10 cellular contexts compared by ENCODE assay signal in the genomic region with DNA sequence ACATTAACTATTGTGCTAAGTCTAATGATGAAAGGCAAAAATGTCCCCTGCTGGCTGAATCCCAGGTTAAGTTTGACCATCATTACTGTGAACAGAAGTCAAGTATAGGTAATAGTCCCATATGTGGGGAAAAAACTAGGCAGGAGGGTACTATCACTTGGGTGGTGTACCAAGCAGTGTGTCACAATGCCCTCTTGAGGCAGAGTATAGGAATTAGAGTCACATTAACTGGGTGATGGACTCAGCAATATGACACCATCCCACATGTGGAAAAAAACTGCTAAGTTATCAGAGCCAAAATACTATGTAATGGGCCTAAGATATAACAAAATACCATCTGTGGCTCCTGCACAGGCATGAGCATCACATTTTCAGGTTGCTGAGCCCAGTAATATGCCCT.
DNase-seq lines count a peak whose midpoint lies in the region; ATAC-seq and TF ChIP-seq lines count a peak whose summit lies in the region.
"Had no signal": no experiment of that assay in that cellular context is flagged by ENCODE, and none has a peak within 500 bp of the region (broad histone marks: within the 10 kb centered on the region; RNA-seq: fewer than 3 reads in every experiment).

No MANE protein-coding gene starts in this region.

- POLR2A ChIA-PET in BJ (lab: Charles Lee) = no interaction called here
- POLR2A ChIA-PET in OCI-LY7 (lab: Charles Lee) = no interaction called here

- no peaks in the 10 kb centered on the region for H3K27me3 ChIP-seq in BJ (ENCODE audit: control insufficient read depth, insufficient read depth, low read length)

- H4K20me1 ChIP-seq in OCI-LY7 (ENCODE audit: insufficient read depth, low read length) = no peaks in the 10 kb centered on the region

- CTCF ChIA-PET in BJ (lab: Yijun Ruan, JAX) = interaction anchor here (0.5 to 1.1 kb wide), 3 partner anchors 9 to 528 kb away, joined by 3 to 7 read pairs (median 3); no protein-coding TSS in a partner anchor
- CTCF ChIA-PET in OCI-LY7 (lab: Charles Lee; ENCODE audit: unreplicated experiment) = no interaction called here

- H3K79me2 ChIP-seq in OCI-LY7 (ENCODE audit: insufficient read depth, low read depth, low read length) = no peaks in the 10 kb centered on the region

- H3K4me1 ChIP-seq in OCI-LY7 (ENCODE audit: insufficient read depth, low read length, poor library complexity, severe bottlenecking) = no peaks in the 10 kb centered on the region

- no peak overlapping the region for H2AFZ ChIP-seq in OCI-LY7 (ENCODE audit: low read length)

- peak; percentile 50 for TF ChIP-seq CTCF in BJ (IDR thresholded peaks at IDR 0.05; ENCODE audit: insufficient read depth, low read depth, low read length)
- TF ChIP-seq CTCF in OCI-LY7 (conservative IDR thresholded peaks at IDR 0.05; ENCODE audit: low read length) = peak; percentile 60

- H3K9me2 ChIP-seq in OCI-LY7 (ENCODE audit: insufficient read depth, low read length) = no peaks in the 10 kb centered on the region

- H3K9me3 ChIP-seq in OCI-LY7 (ENCODE audit: low read length) = no peaks in the 10 kb centered on the region

- no TSS peak for BruUV-seq in OCI-LY7 (replicated peaks; lab: Mats Ljungman, UMichigan)

- H3K4me3 ChIP-seq in BJ (ENCODE audit: low read depth, low read length) (no peak overlapping the region), OCI-LY7 (ENCODE audit: low read depth, low read length, poor library complexity, severe bottlenecking) (no peak overlapping the region)

- H3K4me2 ChIP-seq in OCI-LY7 (ENCODE audit: low read length) = no peak overlapping the region

- ATAC-seq in GM21447 (IDR thresholded peaks at IDR 0.05; ENCODE audit: unreplicated experiment) (peak; percentile 81), HG03039 (IDR thresholded peaks at IDR 0.05; ENCODE audit: unreplicated experiment) (no peak), GM18502 (IDR thresholded peaks at IDR 0.05; ENCODE audit: poor library complexity, unreplicated experiment) (no peak)

- DNase-seq in BJ (ENCODE audit: low read depth) = peak; percentile 7
- DNase-seq in OCI-LY7 (ENCODE audit: low spot score) = peak; percentile 12
- peak; percentile 0 for DNase-seq in kidney glomerular epithelial cell (lab: John Stamatoyannopoulos, UW)
- no peak for DNase-seq in NCI-H1048 (lab: John Stamatoyannopoulos, UW)
- DNase-seq in NCI-H524 treated with DMSO at 0.1 percent for 48 hours (lab: John Stamatoyannopoulos, UW) = no peak
- DNase-seq: activated effector memory CD4-positive, alpha-beta T cell treated with anti-CD3 and anti-CD28 coated beads, Interleukin-2, amount 50 U/mL, for 16 hours; IMR-90 had no signal

- intact Hi-C loops in OCI-LY7 (cut with micrococcal nuclease; ENCODE audit: unreplicated experiment) = loop anchor here (5.0 kb wide), 1 partner anchor 152 kb away; no protein-coding TSS in a partner anchor

- H3K27ac ChIP-seq in OCI-LY7 (ENCODE audit: low read depth, low read length, poor library complexity, severe bottlenecking) = no peak overlapping the region

- no peaks in the 10 kb centered on the region for H3K36me3 ChIP-seq in BJ (ENCODE audit: control insufficient read depth, insufficient read depth, low read length)
- no peaks in the 10 kb centered on the region for H3K36me3 ChIP-seq in OCI-LY7 (ENCODE audit: insufficient read depth, low read length)

Comparison
In these comparisons a context has a peak if more than half of its experiments do, and no peak if none do; other contexts are left out.
1. DNase-seq: peak in BJ (single experiment), OCI-LY7 (single experiment) and kidney glomerular epithelial cell (single experiment); none in NCI-H1048 (single experiment) and NCI-H524 treated with DMSO at 0.1 percent for 48 hours (single experiment).